In the genomic region with DNA sequence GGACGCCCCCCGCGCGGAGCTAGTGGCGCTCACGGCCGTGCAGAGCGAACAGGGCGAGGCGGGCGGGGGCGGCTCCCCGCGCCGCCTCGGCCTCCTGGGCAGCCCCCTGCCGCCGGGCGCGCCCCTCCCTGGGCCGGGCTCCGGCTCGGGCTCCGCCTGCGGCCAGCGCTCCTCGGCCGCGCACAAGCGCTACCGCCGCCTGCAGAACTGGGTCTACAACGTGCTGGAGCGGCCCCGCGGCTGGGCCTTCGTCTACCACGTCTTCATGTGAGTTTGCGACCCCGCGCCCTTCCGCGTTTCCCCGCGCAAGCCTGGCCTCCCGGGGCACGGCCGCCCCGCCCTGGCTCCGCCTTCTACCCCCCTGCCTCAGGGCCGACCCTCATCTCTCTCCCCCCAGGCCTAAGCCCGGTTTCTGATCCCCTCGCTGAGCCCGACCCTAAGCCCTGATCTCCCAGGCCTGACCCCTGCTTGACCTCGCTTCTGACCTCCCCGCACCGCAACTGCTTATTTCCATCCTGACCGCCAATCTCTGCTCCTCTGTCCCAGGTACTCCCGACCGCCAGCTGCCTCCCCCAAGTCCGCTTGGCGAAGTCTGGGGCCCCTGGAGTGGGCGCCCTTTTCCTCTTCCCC, we compare ENCODE assay signal across 8 cellular contexts. TPM values are rescaled to one million over a fixed set of nuclear protein-coding genes. Genes with fewer than 3 reads are reported as not detected.
A peak's percentile ranks its signal among the peaks of the same experiment; 100 is the strongest.
DNase-seq lines count a peak whose midpoint lies in the region; ATAC-seq and TF ChIP-seq lines count a peak whose summit lies in the region.

No MANE protein-coding gene starts in this region.

- H3K9me3 ChIP-seq in A673 (ENCODE audit: low read depth, low read length, poor library complexity, severe bottlenecking): no peaks in the 10 kb centered on the region

- H3K27ac ChIP-seq in A673 (ENCODE audit: low read depth, low read length, poor library complexity, severe bottlenecking) (no peak overlapping the region), mesendoderm (ENCODE audit: low read depth, low read length) (no peak overlapping the region)

- no peak overlapping the region for H2BK120ac ChIP-seq in mesendoderm (ENCODE audit: low read depth, low read length)

- peak overlapping the region; percentile 32 for H3K9ac ChIP-seq in mesendoderm (ENCODE audit: low read length)

- WGBS in mesendoderm (ENCODE audit: extremely low coverage, insufficient coverage, low lambda C conversion rate): no CpG with 5 or more reads among the region's 63 CpGs

- H2BK5ac ChIP-seq in mesendoderm (ENCODE audit: low read length): no peak overlapping the region

- DNase-seq in A673 (ENCODE audit: low spot score) (no peak), HFF-Myc (ENCODE audit: extremely low read depth, low read depth) (no peak), MCF 10A (ENCODE audit: unreplicated experiment) (no peak), mesendoderm (peak; percentile 30), NCI-H1105 (lab: John Stamatoyannopoulos, UW) (no peak), SKM-1 (lab: John Stamatoyannopoulos, UW; ENCODE audit: unreplicated experiment) (no peak), middle frontal gyrus (ENCODE audit: extremely low spot score, low spot score) (no peak)

- intact Hi-C loops in A673 (cut with micrococcal nuclease; ENCODE audit: unreplicated experiment) (no loop called here), MCF 10A (cut with micrococcal nuclease) (no loop called here)

- no peaks in the 10 kb centered on the region for H3K79me1 ChIP-seq in mesendoderm (ENCODE audit: low read length)

- H3K36me3 ChIP-seq in A673 (ENCODE audit: insufficient read depth, low read length, poor library complexity, severe bottlenecking) (no peaks in the 10 kb centered on the region), mesendoderm (ENCODE audit: control insufficient read depth, insufficient read depth, low read length) (no peaks in the 10 kb centered on the region)

- H3K4ac ChIP-seq in mesendoderm (ENCODE audit: low read depth, low read length): no peak overlapping the region

- TF ChIP-seq CTCF in A673 (conservative IDR thresholded peaks at IDR 0.05; ENCODE audit: low read depth, low read length) (no peak), HFF-Myc (IDR thresholded peaks at IDR 0.05; ENCODE audit: low read depth, low read length, missing control alignments) (no peak), MCF 10A (IDR thresholded peaks at IDR 0.05; ENCODE audit: unreplicated experiment) (no peak)

- no peak overlapping the region for H4K8ac ChIP-seq in mesendoderm (ENCODE audit: low read depth, low read length)

- H3K18ac ChIP-seq in mesendoderm (ENCODE audit: low read length): no peak overlapping the region

- peak overlapping the region; percentile 62 for H3K4me2 ChIP-seq in mesendoderm (ENCODE audit: low read length)

- peaks cover 6% of the 10 kb centered on the region for H3K4me1 Mint-ChIP-seq in MCF 10A (ENCODE audit: insufficient read depth, unreplicated experiment)

- peaks cover 12% of the 10 kb centered on the region for H3K4me1 ChIP-seq in A673 (ENCODE audit: insufficient read depth, low read length, poor library complexity, severe bottlenecking)
- H3K4me1 ChIP-seq in mesendoderm (ENCODE audit: control insufficient read depth, low read depth, low read length): no peaks in the 10 kb centered on the region

- peaks cover 6% of the 10 kb centered on the region for H3K36me3 Mint-ChIP-seq in MCF 10A (ENCODE audit: insufficient read depth, unreplicated experiment)

- no peak overlapping the region for H2AK5ac ChIP-seq in mesendoderm (ENCODE audit: low read length)

- H3K27me3 Mint-ChIP-seq in MCF 10A (ENCODE audit: insufficient read depth, unreplicated experiment): peaks cover 23% of the 10 kb centered on the region

- BruUV-seq in A673 (replicated peaks; lab: Mats Ljungman, UMichigan) (no TSS peak), MCF 10A (replicated peaks; lab: Mats Ljungman, UMichigan) (no TSS peak)

- peak overlapping the region; percentile 42 for H3K56ac ChIP-seq in mesendoderm (ENCODE audit: low read length)

- no peaks in the 10 kb centered on the region for H3K9me3 Mint-ChIP-seq in MCF 10A (ENCODE audit: unreplicated experiment)

- no peak overlapping the region for H3K27ac Mint-ChIP-seq in MCF 10A (ENCODE audit: low read depth, unreplicated experiment)

- no peak for ATAC-seq in GM19455 (IDR thresholded peaks at IDR 0.05; ENCODE audit: unreplicated experiment)

- no peaks in the 10 kb centered on the region for H3K79me2 ChIP-seq in mesendoderm (ENCODE audit: control insufficient read depth, insufficient read depth, low read length)

- H3K4me3 Mint-ChIP-seq in MCF 10A (ENCODE audit: unreplicated experiment): peak overlapping the region; percentile 67

- POLR2A ChIA-PET in A673 (lab: Charles Lee; ENCODE audit: low non-redundant PET): no interaction called here
- POLR2A ChIA-PET in MCF 10A (lab: Yijun Ruan, JAX): interaction anchor here (0.8 to 1.5 kb wide), 2 partner anchors 10 to 78 kb away, joined by 4 to 5 read pairs; a partner anchor contains a TSS

- no peak overlapping the region for H2BK15ac ChIP-seq in mesendoderm (replicated peaks; ENCODE audit: low read depth)

- H3K23ac ChIP-seq in mesendoderm (ENCODE audit: low read length): no peak overlapping the region

- no peak overlapping the region for H4K5ac ChIP-seq in mesendoderm (ENCODE audit: low read length)

- CTCF ChIA-PET in A673 (lab: Charles Lee): no interaction called here
- CTCF ChIA-PET in MCF 10A (lab: Yijun Ruan, JAX): interaction anchor here (0.6 kb wide), 1 partner anchor 1253 kb away, joined by 3 read pairs; no protein-coding TSS in a partner anchor

- no peaks in the 10 kb centered on the region for H3K27me3 ChIP-seq in A673 (replicated peaks; ENCODE audit: insufficient read depth, low read depth, low read length, poor library complexity)
- H3K27me3 ChIP-seq in mesendoderm (ENCODE audit: insufficient read depth, low read length, poor library complexity): peaks cover 12% of the 10 kb centered on the region

- H3K4me3 ChIP-seq in A673 (ENCODE audit: low read depth, low read length, poor library complexity, severe bottlenecking) (peak overlapping the region; percentile 12), HFF-Myc (replicated peaks; ENCODE audit: low read depth, low read length) (peak overlapping the region; percentile 21), mesendoderm (ENCODE audit: low read length) (no peak overlapping the region)

RNA-seq across cellular contexts. Expression of a gene that starts 0.7 kb away (rescaled TPM):
- total RNA-seq in A673 (2021): 0.62 and 1.4 TPM in 2 replicates
- total RNA-seq in MCF 10A (2022): not detected in 2 replicates
- 0.63 TPM for polyA plus RNA-seq in mesendoderm (2013, experiment 1 of 2)
- 0.56 TPM for polyA plus RNA-seq in mesendoderm (2013, experiment 2 of 2)
